2 cellular contexts compared by ENCODE assay signal in the genomic region with DNA sequence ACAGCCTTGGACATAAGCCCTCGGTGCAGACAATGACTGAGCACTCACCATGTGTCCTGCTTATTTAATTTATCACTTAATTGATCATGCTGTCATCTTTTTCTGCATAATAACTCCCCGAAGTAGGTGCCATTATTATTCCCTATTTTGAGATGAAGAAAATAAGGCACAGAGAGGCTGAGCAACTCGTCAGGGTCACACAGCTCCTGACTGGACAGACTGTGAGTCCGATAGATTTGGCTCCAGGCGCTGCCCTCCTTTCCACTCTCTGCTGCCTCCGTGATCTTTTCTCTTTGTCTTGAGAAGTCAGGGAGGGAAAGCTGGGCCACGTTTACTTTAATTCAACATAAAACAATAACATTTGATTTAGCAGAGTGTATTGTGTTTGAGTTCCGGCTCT.
TF ChIP-seq lines count a peak whose summit lies in the region.

No MANE protein-coding gene starts in this region.

TF ChIP-seq in HEK293, 187 proteins besides CTCF, POLR2A, EP300 and RAD21:
- TF ChIP-seq ZNF16 (tag by site-specific recombination; IDR thresholded peaks at IDR 0.05; ENCODE audit: low read depth) (no peak), ZNF768 (tag by site-specific recombination; IDR thresholded peaks at IDR 0.05) (0 out of 2 replicates have a peak, but pooled peaks have one; percentile 32)

TF ChIP-seq in HepG2, 621 proteins besides CTCF, POLR2A, EP300 and RAD21 (continued from another document):
- TF ChIP-seq, protein P1, sequence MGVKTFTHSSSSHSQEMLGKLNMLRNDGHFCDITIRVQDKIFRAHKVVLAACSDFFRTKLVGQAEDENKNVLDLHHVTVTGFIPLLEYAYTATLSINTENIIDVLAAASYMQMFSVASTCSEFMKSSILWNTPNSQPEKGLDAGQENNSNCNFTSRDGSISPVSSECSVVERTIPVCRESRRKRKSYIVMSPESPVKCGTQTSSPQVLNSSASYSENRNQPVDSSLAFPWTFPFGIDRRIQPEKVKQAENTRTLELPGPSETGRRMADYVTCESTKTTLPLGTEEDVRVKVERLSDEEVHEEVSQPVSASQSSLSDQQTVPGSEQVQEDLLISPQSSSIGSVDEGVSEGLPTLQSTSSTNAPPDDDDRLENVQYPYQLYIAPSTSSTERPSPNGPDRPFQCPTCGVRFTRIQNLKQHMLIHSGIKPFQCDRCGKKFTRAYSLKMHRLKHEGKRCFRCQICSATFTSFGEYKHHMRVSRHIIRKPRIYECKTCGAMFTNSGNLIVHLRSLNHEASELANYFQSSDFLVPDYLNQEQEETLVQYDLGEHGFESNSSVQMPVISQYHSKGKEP (CRISPR knock-in tag; IDR thresholded peaks at IDR 0.05) = no peak
- TF ChIP-seq USF2 (IDR thresholded peaks at IDR 0.05; ENCODE audit: low read depth, low read length) (no peak), USF2 (CRISPR knock-in tag; IDR thresholded peaks at IDR 0.05; ENCODE audit: borderline replicate concordance) (no peak), IKZF1 (IDR thresholded peaks at IDR 0.05) (no peak), GMEB2 (CRISPR knock-in tag; IDR thresholded peaks at IDR 0.05; ENCODE audit: low read depth) (no peak), ZNF567 (CRISPR knock-in tag; IDR thresholded peaks at IDR 0.05; ENCODE audit: borderline replicate concordance) (no peak), ZBTB42 (CRISPR knock-in tag; IDR thresholded peaks at IDR 0.05) (no peak), BRCA1 (CRISPR knock-in tag; IDR thresholded peaks at IDR 0.05) (no peak), PLRG1 (conservative IDR thresholded peaks at IDR 0.05) (no peak), ZNF768 (CRISPR knock-in tag; IDR thresholded peaks at IDR 0.05) (peak; percentile 91), RCOR2 (CRISPR knock-in tag; IDR thresholded peaks at IDR 0.05) (0 out of 2 replicates have a peak, but pooled peaks have one; percentile 32), SNRNP70 (IDR thresholded peaks at IDR 0.05; ENCODE audit: low read depth, low read length) (no peak), HNRNPL (IDR thresholded peaks at IDR 0.05; ENCODE audit: low read depth, low read length) (no peak), ZNF639 (CRISPR knock-in tag; conservative IDR thresholded peaks at IDR 0.05) (no peak), NFKB2 (CRISPR knock-in tag; IDR thresholded peaks at IDR 0.05; ENCODE audit: borderline replicate concordance) (no peak), ZFX (CRISPR knock-in tag; IDR thresholded peaks at IDR 0.05; ENCODE audit: low read depth) (no peak), ZNF512B (CRISPR knock-in tag; IDR thresholded peaks at IDR 0.05; ENCODE audit: borderline replicate concordance) (no peak)
- TF ChIP-seq, protein P2, sequence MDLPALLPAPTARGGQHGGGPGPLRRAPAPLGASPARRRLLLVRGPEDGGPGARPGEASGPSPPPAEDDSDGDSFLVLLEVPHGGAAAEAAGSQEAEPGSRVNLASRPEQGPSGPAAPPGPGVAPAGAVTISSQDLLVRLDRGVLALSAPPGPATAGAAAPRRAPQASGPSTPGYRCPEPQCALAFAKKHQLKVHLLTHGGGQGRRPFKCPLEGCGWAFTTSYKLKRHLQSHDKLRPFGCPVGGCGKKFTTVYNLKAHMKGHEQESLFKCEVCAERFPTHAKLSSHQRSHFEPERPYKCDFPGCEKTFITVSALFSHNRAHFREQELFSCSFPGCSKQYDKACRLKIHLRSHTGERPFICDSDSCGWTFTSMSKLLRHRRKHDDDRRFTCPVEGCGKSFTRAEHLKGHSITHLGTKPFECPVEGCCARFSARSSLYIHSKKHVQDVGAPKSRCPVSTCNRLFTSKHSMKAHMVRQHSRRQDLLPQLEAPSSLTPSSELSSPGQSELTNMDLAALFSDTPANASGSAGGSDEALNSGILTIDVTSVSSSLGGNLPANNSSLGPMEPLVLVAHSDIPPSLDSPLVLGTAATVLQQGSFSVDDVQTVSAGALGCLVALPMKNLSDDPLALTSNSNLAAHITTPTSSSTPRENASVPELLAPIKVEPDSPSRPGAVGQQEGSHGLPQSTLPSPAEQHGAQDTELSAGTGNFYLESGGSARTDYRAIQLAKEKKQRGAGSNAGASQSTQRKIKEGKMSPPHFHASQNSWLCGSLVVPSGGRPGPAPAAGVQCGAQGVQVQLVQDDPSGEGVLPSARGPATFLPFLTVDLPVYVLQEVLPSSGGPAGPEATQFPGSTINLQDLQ (CRISPR knock-in tag; IDR thresholded peaks at IDR 0.05) = no peak
